ENCODE assay signal across 22 cellular contexts in the genomic region with DNA sequence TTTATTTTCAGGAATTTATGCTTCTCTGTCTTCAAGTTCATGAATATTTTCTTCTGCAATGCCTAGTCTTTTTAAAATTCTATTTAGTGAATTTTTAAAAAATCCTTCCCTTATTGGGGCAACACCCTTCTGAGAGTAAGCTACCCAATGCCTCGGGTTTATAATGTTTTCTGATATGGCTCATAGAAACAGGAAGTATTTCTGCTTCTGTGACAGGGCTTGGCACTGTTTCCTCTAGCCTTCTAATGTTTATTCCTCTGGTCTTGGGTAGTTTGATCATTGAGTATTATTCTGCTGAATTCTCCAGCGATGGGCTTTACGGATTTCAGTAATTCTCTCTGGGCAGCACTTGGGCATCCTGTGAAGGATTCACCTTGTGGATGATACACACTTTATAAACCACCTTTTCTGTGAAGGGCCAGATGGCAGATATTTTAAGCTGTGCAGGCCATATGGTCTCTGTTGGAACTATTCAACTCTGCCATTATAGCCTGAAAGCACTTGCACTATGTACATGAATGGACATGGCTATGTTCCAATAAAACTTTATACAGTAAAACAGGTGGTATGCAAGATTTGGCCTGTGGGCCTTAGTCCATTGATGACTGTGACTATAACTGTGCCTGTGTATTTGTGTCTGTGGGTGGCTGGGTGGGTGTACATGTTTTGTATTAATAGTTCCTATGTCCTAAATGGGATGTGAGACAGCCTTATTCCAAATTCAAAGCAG.
DNase-seq lines count a peak whose midpoint lies in the region; ATAC-seq, FAIRE-seq and TF ChIP-seq lines count a peak whose summit lies in the region.
"Had no signal": no experiment of that assay in that cellular context is flagged by ENCODE, and none has a peak within 500 bp of the region (broad histone marks: within the 10 kb centered on the region; RNA-seq: fewer than 3 reads in every experiment).

No MANE protein-coding gene starts in this region.

- no peak for TF ChIP-seq POLR2A in K562 (conservative IDR thresholded peaks at IDR 0.05)
- no peak for TF ChIP-seq POLR2A in transverse colon (IDR thresholded peaks at IDR 0.05)
- no peak for TF ChIP-seq POLR2A in esophagus squamous epithelium (IDR thresholded peaks at IDR 0.05)

- H3K36me3 ChIP-seq in K562 (ENCODE audit: control insufficient read depth, insufficient read depth, low read length) (no peaks in the 10 kb centered on the region), transverse colon (no peaks in the 10 kb centered on the region), esophagus squamous epithelium (no peaks in the 10 kb centered on the region)
- H3K36me3 ChIP-seq: left lung, right atrium auricular region had no signal

- BruUV-seq in K562 (replicated peaks; lab: Mats Ljungman, UMichigan), result no TSS peak

- H3K9me3 ChIP-seq in K562 (replicated peaks; ENCODE audit: control insufficient read depth, insufficient read depth, low read depth, low read length) (0 out of 2 replicates have a peak, but pooled peaks cover 3% of the 10 kb centered on the region), transverse colon (no peaks in the 10 kb centered on the region), esophagus squamous epithelium (no peaks in the 10 kb centered on the region)
- H3K9me3 ChIP-seq: left lung, right atrium auricular region, SK-N-SH had no signal

- no peak overlapping the region for H3K4me2 ChIP-seq in K562 (ENCODE audit: insufficient read depth, low read length)
- H3K4me2 ChIP-seq: SK-N-SH had no signal

- no peak for FAIRE-seq in K562 (lab: Jason Lieb, UNC)
- FAIRE-seq: GM12892 had no signal

- H3K4me1 ChIP-seq in K562 (replicated peaks in 1 of 2; ENCODE audit: control insufficient read depth in 2 of 2, insufficient read depth in 2 of 2, low read length in 2 of 2) (peaks cover 3 to 17% of the 10 kb centered on the region in 2 experiments; a peak in 3 of 5 replicates), transverse colon (peaks cover 0 to 19% (median 14%) of the 10 kb centered on the region in 4 donors), esophagus squamous epithelium (peaks cover 0 to 10% (median 0%) of the 10 kb centered on the region in 3 donors)
- H3K4me1 ChIP-seq: left lung had no signal

- in situ Hi-C loops in K562 (cut with MboI), result no loop called here
- in situ Hi-C loops in transverse colon (cut with MboI; ENCODE audit: low pct_ligation_motif_present in 1 of 4, low pct_unique_long_range_greater_than_20kb in 1 of 4, low sequenced_read_pairs in 3 of 4), result no loop called here

- H3K27me3 ChIP-seq in K562 (ENCODE audit: control insufficient read depth in 2 of 2, insufficient read depth in 2 of 2, low read length in 2 of 2) (no peaks in the 10 kb centered on the region), transverse colon (no peaks in the 10 kb centered on the region), esophagus squamous epithelium (no peaks in the 10 kb centered on the region)
- H3K27me3 ChIP-seq: left lung, right atrium auricular region had no signal

- TF ChIP-seq RAD21 in K562 (CRISPR knock-in tag; conservative IDR thresholded peaks at IDR 0.05 in 1 of 2, IDR thresholded peaks at IDR 0.05 in 1 of 2), result no peak

- H3K9me1 ChIP-seq in K562 (ENCODE audit: control insufficient read depth, insufficient read depth, low read length), result no peaks in the 10 kb centered on the region

- no peak overlapping the region for H3K9ac ChIP-seq in K562 (ENCODE audit: insufficient read depth in 1 of 2, low read depth in 2 of 2, low read length in 2 of 2)
- H3K9ac ChIP-seq: GM23248, SK-N-SH had no signal

- TF ChIP-seq EP300 in K562 (IDR thresholded peaks at IDR 0.05; ENCODE audit: low read length) (no peak), transverse colon (IDR thresholded peaks at IDR 0.05; ENCODE audit: low read depth) (no peak)

- H3K4me3 ChIP-seq in K562, result no peak overlapping the region
- H3K4me3 ChIP-seq in transverse colon, result no peak overlapping the region
- no peak overlapping the region for H3K4me3 ChIP-seq in esophagus squamous epithelium
- H3K4me3 ChIP-seq: GM23248, left lung, right atrium auricular region had no signal

- H3K79me2 ChIP-seq in K562 (ENCODE audit: control insufficient read depth, insufficient read depth, low read length), result no peaks in the 10 kb centered on the region

- TF ChIP-seq CTCF in K562 (IDR thresholded peaks at IDR 0.05 in 2 of 3, conservative IDR thresholded peaks at IDR 0.05 in 1 of 3; ENCODE audit: insufficient read depth in 2 of 3, low read depth in 1 of 3, low read length in 3 of 3), result no peak
- no peak for TF ChIP-seq CTCF in transverse colon (IDR thresholded peaks at IDR 0.05)
- TF ChIP-seq CTCF in esophagus squamous epithelium (IDR thresholded peaks at IDR 0.05), result no peak

- peak overlapping the region; percentile 28; the same call in 1 of the 2 replicates for H2AFZ ChIP-seq in K562 (ENCODE audit: low read depth, low read length)
- H2AFZ ChIP-seq: GM23248 had no signal

- peak; percentile 37 for DNase-seq in NCI-H82 (lab: John Stamatoyannopoulos, UW)
- no peak for DNase-seq in NCI-H82 treated with DMSO at 0.1 percent for 48 hours (lab: John Stamatoyannopoulos, UW; ENCODE audit: unreplicated experiment)
- peak; percentile 75 for DNase-seq in NCI-H524 treated with DMSO at 0.1 percent for 48 hours (lab: John Stamatoyannopoulos, UW)
- DNase-seq in K562 (ENCODE audit: extremely low read depth in 1 of 4, low spot score in 3 of 4), result no peak
- DNase-seq in transverse colon, result no peak
- DNase-seq in esophagus squamous epithelium (lab: John Stamatoyannopoulos, UW), result no peak
- no peak for DNase-seq in germinal center (ENCODE audit: low spot score)
- DNase-seq: activated B cell treated with CpG ODN at 0.5 μM for 24 hours; activated CD4-positive, alpha-beta T cell treated with anti-CD3 and anti-CD28 coated beads, Interleukin-2, amount 50 U/mL, for 4 hours; activated effector memory CD4-positive, alpha-beta T cell treated with Interleukin-2 at 50 U/mL for 16 hours; COR-L47; DND-41; left lung; natural killer cell; NCI-H146; stimulated activated naive CD8-positive, alpha-beta T cell treated with anti-CD3 and anti-CD28 coated beads, Interleukin-15, amount 100 ng/mL, for 72 hours; trophoblast cell had no signal

- POLR2A ChIA-PET in K562 (lab: Yijun Ruan, JAX), result interaction anchor here (0.5 to 0.7 kb wide), 2 partner anchors 10 to 19 kb away, joined by 3 to 4 read pairs; no protein-coding TSS in a partner anchor

- intact Hi-C loops in K562 (cut with micrococcal nuclease), result no loop called here
- intact Hi-C loops in transverse colon (cut with DNase I; ENCODE audit: low total_unique reads), result no loop called here
- intact Hi-C loops in esophagus squamous epithelium (cut with DNase I), result no loop called here

- WGBS in K562 (ENCODE audit: insufficient coverage, low coverage, missing lambda C conversion rate), result 66% methylated on average over 3 of the region's 3 CpGs
- WGBS in transverse colon (ENCODE audit: low coverage in 1 of 2), 2 donors, result 61 to 69% methylated on average over 2 to 3 of the region's 3 CpGs
- 48 to 63% methylated on average over 3 of the region's 3 CpGs for WGBS in esophagus squamous epithelium, 2 donors

- ATAC-seq in K562 (no peak), HG02981 (IDR thresholded peaks at IDR 0.05; ENCODE audit: unreplicated experiment) (no peak)
- ATAC-seq: left lung; natural killer cell; stimulated activated naive CD8-positive, alpha-beta T cell treated with anti-CD3 and anti-CD28 coated beads, Interleukin-15, amount 100 ng/mL, for 72 hours had no signal

- H3K27ac ChIP-seq in K562 (ENCODE audit: extremely low read depth, low read depth, low read length) (no peak overlapping the region), transverse colon (peak overlapping the region in 3 of 4 donors; percentile 15 to 55 (median 55)), esophagus squamous epithelium (no peak overlapping the region)
- H3K27ac ChIP-seq: GM23248, left lung, right atrium auricular region had no signal

- CTCF ChIA-PET in K562 (lab: Yijun Ruan, JAX; ENCODE audit: low intra/inter-chr PET ratio), result no interaction called here

- H4K20me1 ChIP-seq in K562 (replicated peaks; ENCODE audit: control insufficient read depth, insufficient read depth, low read length), result no peaks in the 10 kb centered on the region

TF ChIP-seq in K562, 482 proteins besides CTCF, POLR2A, EP300 and RAD21 (continues in another document):
- TF ChIP-seq ESRRA (IDR thresholded peaks at IDR 0.05; ENCODE audit: borderline replicate concordance, low read depth), result no peak
- no peak for TF ChIP-seq ADNP (tag; IDR thresholded peaks at IDR 0.05)

Comparison
In these comparisons a context has a peak if more than half of its experiments do, and no peak if none do; other contexts are left out.
1. DNase-seq: peak in NCI-H82 (single experiment) and NCI-H524 treated with DMSO at 0.1 percent for 48 hours (single experiment); none in NCI-H82 treated with DMSO at 0.1 percent for 48 hours (single experiment), K562 (0 of 4), transverse colon (single experiment), esophagus squamous epithelium (single experiment) and germinal center (single experiment).
2. H3K27ac ChIP-seq: peak in transverse colon (3 of 4); none in K562 (single experiment) and esophagus squamous epithelium (0 of 4).